Comparison of ENCODE assay signal across 29 cellular contexts in genomic region chr7:130712416-130712815, GRCh38. TPM values are rescaled to one million over a fixed set of nuclear protein-coding genes. Genes with fewer than 3 reads are reported as not detected.
DNase-seq lines count a peak whose midpoint lies in the region; ATAC-seq, FAIRE-seq and TF ChIP-seq lines count a peak whose summit lies in the region.
"Had no signal": no experiment of that assay in that cellular context is flagged by ENCODE, and none has a peak within 500 bp of the region (broad histone marks: within the 10 kb centered on the region; RNA-seq: fewer than 3 reads in every experiment).

No MANE protein-coding gene starts in this region.

- ATAC-seq in GM19397 (IDR thresholded peaks at IDR 0.05; ENCODE audit: unreplicated experiment): no peak
- ATAC-seq: GM12878 had no signal

- no peaks in the 10 kb centered on the region for H3K36me3 ChIP-seq in HEK293 (ENCODE audit: control insufficient read depth in 2 of 2, insufficient read depth in 1 of 2, low read length in 2 of 2)
- H3K36me3 ChIP-seq in H1 (ENCODE audit: control insufficient read depth in 2 of 4, insufficient read depth in 4 of 4, low read length in 3 of 4): no peaks in the 10 kb centered on the region
- H3K36me3 ChIP-seq: BE2C, BLaER1 had no signal

- no peak overlapping the region for H3K4ac ChIP-seq in H1 (replicated peaks; ENCODE audit: insufficient read length, low read depth, low read length)

- peak overlapping the region; percentile 55; the same call in 1 of the 2 replicates for H2AFZ ChIP-seq in H1 (ENCODE audit: low read length)

- H2BK5ac ChIP-seq in H1 (ENCODE audit: low read depth, low read length): no peak overlapping the region

- H2BK15ac ChIP-seq in H1 (ENCODE audit: low read length): no peak overlapping the region

- H3K18ac ChIP-seq in H1 (ENCODE audit: extremely low read depth, low read length): no peak overlapping the region

- H2BK12ac ChIP-seq in H1 (ENCODE audit: low read depth, low read length): no peak overlapping the region

- H4K8ac ChIP-seq in H1 (ENCODE audit: extremely low read depth, insufficient read depth, low read length): no peak overlapping the region

- no peak overlapping the region for H4K91ac ChIP-seq in H1 (replicated peaks; ENCODE audit: insufficient read length, low read length)

- no peak overlapping the region for H4K5ac ChIP-seq in H1 (ENCODE audit: insufficient read length, low read depth, low read length)

- CTCF ChIA-PET in HEK293 (lab: Yijun Ruan, JAX) (interaction anchor here (0.6 kb wide), 1 partner anchor 640 kb away, joined by 3 read pairs; no protein-coding TSS in a partner anchor), H1 (lab: Charles Lee; ENCODE audit: partially characterized antibody) (interaction anchor here (1.2 kb wide), 2 partner anchors 11 to 419 kb away, joined by 3 to 4 read pairs; no protein-coding TSS in a partner anchor)

- H3K27ac ChIP-seq in HEK293 (ENCODE audit: extremely low read depth, low read depth, low read length): no peak overlapping the region
- H3K27ac ChIP-seq in H1 (ENCODE audit: low read depth, low read length): no peak overlapping the region
- H3K27ac ChIP-seq: BLaER1 had no signal

- TF ChIP-seq POLR2A in H1 (IDR thresholded peaks at IDR 0.05; ENCODE audit: control extremely low read depth in 1 of 2, low read depth in 2 of 2, low read length in 2 of 2): no peak

- FAIRE-seq in H1 (lab: Jason Lieb, UNC): no peak
- FAIRE-seq: A204.1, D721Med, GM12878, GM12892, GM18507 had no signal

- no peak overlapping the region for H3K23ac ChIP-seq in H1 (ENCODE audit: insufficient read length)

- H3K23me2 ChIP-seq in H1 (ENCODE audit: low read depth, low read length): no peaks in the 10 kb centered on the region

- no peaks in the 10 kb centered on the region for H4K20me1 ChIP-seq in H1 (replicated peaks in 1 of 2; ENCODE audit: control insufficient read depth in 1 of 2, insufficient read depth in 2 of 2, low read length in 2 of 2)
- H4K20me1 ChIP-seq: BLaER1 had no signal

- no peak overlapping the region for H3K14ac ChIP-seq in H1 (ENCODE audit: insufficient read length)

- no peak for TF ChIP-seq EP300 in H1 (IDR thresholded peaks at IDR 0.05; ENCODE audit: borderline replicate concordance in 1 of 2, low read depth in 2 of 2, low read length in 2 of 2)

- H2BK20ac ChIP-seq in H1 (ENCODE audit: low read length): no peak overlapping the region

- H3K27me3 ChIP-seq in H1 (replicated peaks in 1 of 4; ENCODE audit: control insufficient read depth in 3 of 4, extremely low read depth in 1 of 4, insufficient read depth in 3 of 4, low read length in 3 of 4): no peaks in the 10 kb centered on the region
- H3K27me3 ChIP-seq: BE2C, BLaER1 had no signal

- TF ChIP-seq CTCF in HEK293 (tag by site-specific recombination; IDR thresholded peaks at IDR 0.05) (no peak), H1 (IDR thresholded peaks at IDR 0.05; ENCODE audit: control extremely low read depth in 1 of 3, insufficient read depth in 1 of 3, low read depth in 1 of 3, low read length in 3 of 3) (no peak)

- H3K4me1 ChIP-seq in HEK293 (ENCODE audit: control insufficient read depth, insufficient read depth, low read length) (no peaks in the 10 kb centered on the region), H1 (replicated peaks in 1 of 4; ENCODE audit: control insufficient read depth in 3 of 4, insufficient read depth in 4 of 4, low read length in 3 of 4) (no peaks in the 10 kb centered on the region; a peak in 1 of 7 replicates)
- H3K4me1 ChIP-seq: BE2C, BLaER1, Caco-2 had no signal

- no peaks in the 10 kb centered on the region for H3K79me2 ChIP-seq in H1 (ENCODE audit: control insufficient read depth in 1 of 2, insufficient read depth in 2 of 2, low read length in 2 of 2)

- no peak overlapping the region for H3K9ac ChIP-seq in H1 (replicated peaks in 1 of 4; ENCODE audit: extremely low read depth in 1 of 4, low read depth in 3 of 4, low read length in 3 of 4)
- H3K9ac ChIP-seq: BLaER1 had no signal

- POLR2A ChIA-PET in HEK293 (lab: Yijun Ruan, JAX): no interaction called here
- POLR2A ChIA-PET in H1 (lab: Charles Lee; ENCODE audit: partially characterized antibody): no interaction called here

- no peaks in the 10 kb centered on the region for H3K79me1 ChIP-seq in H1 (ENCODE audit: low read depth, low read length)

- no peak for TF ChIP-seq RAD21 in H1 (IDR thresholded peaks at IDR 0.05 in 1 of 2, conservative IDR thresholded peaks at IDR 0.05 in 1 of 2; ENCODE audit: low read depth in 2 of 2, low read length in 2 of 2)

- DNase-seq in H1 (ENCODE audit: low read depth in 1 of 2, low spot score in 2 of 2) (no peak), putamen (ENCODE audit: low spot score) (peak; percentile 43), NCI-H187 treated with DMSO at 0.1 percent for 48 hours (lab: John Stamatoyannopoulos, UW) (no peak), RKO (ENCODE audit: low spot score) (no peak)
- DNase-seq: 8988T; ACHN; BE2C; C1 segment of cervical spinal cord; Caco-2; Calu3; CD4-positive, alpha-beta memory T cell; CD4-positive, CD25-positive, alpha-beta regulatory T cell; CD8-positive, alpha-beta memory T cell; DND-41; EL; GDM1 had no signal

- no peaks in the 10 kb centered on the region for H3K9me3 ChIP-seq in HEK293 (ENCODE audit: control insufficient read depth, insufficient read depth, low read depth, low read length)
- H3K9me3 ChIP-seq in H1 (ENCODE audit: insufficient read depth in 2 of 2, low read depth in 1 of 2, low read length in 1 of 2): no peaks in the 10 kb centered on the region
- H3K9me3 ChIP-seq: BE2C, BLaER1, Caco-2 had no signal

- no peak overlapping the region for H3K56ac ChIP-seq in H1 (replicated peaks; ENCODE audit: insufficient read length, low read depth, low read length)

- no peak overlapping the region for H3K4me2 ChIP-seq in H1 (ENCODE audit: insufficient read depth in 1 of 2, low read depth in 2 of 2, low read length in 2 of 2)
- H3K4me2 ChIP-seq: BLaER1 had no signal

- H2BK120ac ChIP-seq in H1 (replicated peaks; ENCODE audit: low read depth, low read length): no peak overlapping the region

- H3K4me3 ChIP-seq in HEK293 (ENCODE audit: low read depth, low read length): no peak overlapping the region
- no peak overlapping the region for H3K4me3 ChIP-seq in H1 (ENCODE audit: extremely low read depth in 1 of 4, insufficient read depth in 2 of 4, low read depth in 3 of 4, low read length in 4 of 4)
- H3K4me3 ChIP-seq: BLaER1, GM12878 had no signal

- no peak overlapping the region for H2AK5ac ChIP-seq in H1 (ENCODE audit: low read depth, low read length)

- 20% methylated on average over 3 of the region's 3 CpGs; no CpG with 5 or more reads in 1 of the 2 experiments for WGBS in H1 (ENCODE audit: extremely low coverage in 1 of 2, insufficient coverage in 1 of 2, insufficient read length in 1 of 2, insufficient replicate concordance in 2 of 2, low coverage in 1 of 2, low lambda C conversion rate in 2 of 2, missing lambda C conversion rate in 1 of 2), 2 experiments

TF ChIP-seq in HEK293, 187 proteins besides CTCF, POLR2A, EP300 and RAD21 (continues in another document):
- peak; percentile 67 for TF ChIP-seq ZNF10 (tag by site-specific recombination; IDR thresholded peaks at IDR 0.05)

TF ChIP-seq in H1, 55 proteins besides CTCF, POLR2A, EP300 and RAD21:
- TF ChIP-seq TAF1 (IDR thresholded peaks at IDR 0.05; ENCODE audit: low read depth, low read length) (no peak), CREB1 (IDR thresholded peaks at IDR 0.05) (no peak), POU5F1 (IDR thresholded peaks at IDR 0.05; ENCODE audit: low read depth, low read length) (no peak), TBP (IDR thresholded peaks at IDR 0.05; ENCODE audit: low read depth, low read length) (no peak), HDAC2 (IDR thresholded peaks at IDR 0.05; ENCODE audit: borderline replicate concordance in 1 of 2, low read depth in 2 of 2, low read length in 2 of 2) (no peak), SUZ12 (IDR thresholded peaks at IDR 0.05; ENCODE audit: low read length) (no peak), POLR2AphosphoS5 (IDR thresholded peaks at IDR 0.05; ENCODE audit: low read depth, low read length) (no peak), SP4 (IDR thresholded peaks at IDR 0.05; ENCODE audit: low read length) (no peak), SP1 (IDR thresholded peaks at IDR 0.05; ENCODE audit: low read depth, low read length) (no peak)

RNA-seq across cellular contexts. Expression of gene KLF14, which starts 21.6 kb away (rescaled TPM):
- total RNA-seq in H1 (2021; fragmentation: NEBNext Ultra II Directional; extraction: Animal tissue kit (Norgen Biotek cat#: 25700)): not detected in 2 replicates
- 0.02 TPM in 1 of 2 replicates, not detected in the other for polyA plus RNA-seq in H1 (2011; rRNA removed)
- polyA plus RNA-seq in H1 (2011; cell fraction: cytosol; rRNA removed): 0.03 TPM
- polyA plus RNA-seq in H1 (2011; cell fraction: nucleus; rRNA removed): 0.03 TPM
- polyA plus RNA-seq in H1 (2012, experiment 1 of 2): not detected in 4 replicates
- polyA plus RNA-seq in H1 (2012, experiment 2 of 2): not detected
- polyA plus RNA-seq in H1 (2013, experiment 1 of 2): not detected
- not detected for polyA plus RNA-seq in H1 (2013, experiment 2 of 2)
- not detected in 2 replicates for polyA minus RNA-seq in H1 (2011; rRNA and poly(A)+ RNA removed)
- polyA minus RNA-seq in H1 (2011; cell fraction: cytosol; rRNA and poly(A)+ RNA removed): not detected
- polyA minus RNA-seq in H1 (2011; cell fraction: nucleus; rRNA and poly(A)+ RNA removed): not detected
- total RNA-seq: A673; Caco-2; CD4-positive, alpha-beta memory T cell; CD4-positive, CD25-positive, alpha-beta regulatory T cell; CD8-positive, alpha-beta memory T cell; G401 had no signal
- polyA plus RNA-seq: AG04450; CD14-positive monocyte; CD4-positive, alpha-beta memory T cell; CD4-positive, CD25-positive, alpha-beta regulatory T cell; CD8-positive, alpha-beta memory T cell; GM12878 had no signal

RNA-seq across cellular contexts. Expression of gene TSGA13, which starts 26.1 kb away (rescaled TPM):
- not detected in 2 replicates for total RNA-seq in H1 (2021; fragmentation: NEBNext Ultra II Directional; extraction: Animal tissue kit (Norgen Biotek cat#: 25700))
- not detected in 2 replicates for polyA plus RNA-seq in H1 (2011; rRNA removed)
- not detected for polyA plus RNA-seq in H1 (2011; cell fraction: cytosol; rRNA removed)
- polyA plus RNA-seq in H1 (2011; cell fraction: nucleus; rRNA removed): not detected
- not detected in 4 replicates for polyA plus RNA-seq in H1 (2012, experiment 1 of 2)
- polyA plus RNA-seq in H1 (2012, experiment 2 of 2): not detected
- polyA plus RNA-seq in H1 (2013, experiment 1 of 2): not detected
- polyA plus RNA-seq in H1 (2013, experiment 2 of 2): not detected
- polyA minus RNA-seq in H1 (2011; rRNA and poly(A)+ RNA removed): not detected in 2 replicates
- polyA minus RNA-seq in H1 (2011; cell fraction: cytosol; rRNA and poly(A)+ RNA removed): not detected
- polyA minus RNA-seq in H1 (2011; cell fraction: nucleus; rRNA and poly(A)+ RNA removed): not detected
- total RNA-seq: A673; Caco-2; Calu3; CD4-positive, alpha-beta memory T cell; CD4-positive, CD25-positive, alpha-beta regulatory T cell; CD8-positive, alpha-beta memory T cell; Daoy; G401; GM12878 had no signal
- polyA plus RNA-seq: AG04450; CD14-positive monocyte; CD4-positive, alpha-beta memory T cell; CD4-positive, CD25-positive, alpha-beta regulatory T cell; CD8-positive, alpha-beta memory T cell; GM12878 had no signal

RNA-seq across cellular contexts. Expression of gene COPG2, which starts 43.9 kb away (rescaled TPM):
- 51.3 and 53.1 TPM in 2 replicates for total RNA-seq in H1 (2021; fragmentation: NEBNext Ultra II Directional; extraction: Animal tissue kit (Norgen Biotek cat#: 25700))
- 35.3 and 50.3 TPM in 2 replicates for polyA plus RNA-seq in H1 (2011; rRNA removed)
- 55.3 TPM for polyA plus RNA-seq in H1 (2011; cell fraction: cytosol; rRNA removed)
- 25.3 TPM for polyA plus RNA-seq in H1 (2011; cell fraction: nucleus; rRNA removed)
- polyA plus RNA-seq in H1 (2012, experiment 1 of 2): 48.4 to 55.7 TPM (median 53.3 TPM) in 4 replicates
- 6.3 TPM for polyA plus RNA-seq in H1 (2012, experiment 2 of 2)
- polyA plus RNA-seq in H1 (2013, experiment 1 of 2): 25.5 TPM
- 26.0 TPM for polyA plus RNA-seq in H1 (2013, experiment 2 of 2)
- 81.3 and 124 TPM in 2 replicates for polyA minus RNA-seq in H1 (2011; rRNA and poly(A)+ RNA removed)
- 34.9 TPM for polyA minus RNA-seq in H1 (2011; cell fraction: cytosol; rRNA and poly(A)+ RNA removed)
- 45.7 TPM for polyA minus RNA-seq in H1 (2011; cell fraction: nucleus; rRNA and poly(A)+ RNA removed)
